Comparison of ENCODE assay signal across 8 cellular contexts in the genomic region with DNA sequence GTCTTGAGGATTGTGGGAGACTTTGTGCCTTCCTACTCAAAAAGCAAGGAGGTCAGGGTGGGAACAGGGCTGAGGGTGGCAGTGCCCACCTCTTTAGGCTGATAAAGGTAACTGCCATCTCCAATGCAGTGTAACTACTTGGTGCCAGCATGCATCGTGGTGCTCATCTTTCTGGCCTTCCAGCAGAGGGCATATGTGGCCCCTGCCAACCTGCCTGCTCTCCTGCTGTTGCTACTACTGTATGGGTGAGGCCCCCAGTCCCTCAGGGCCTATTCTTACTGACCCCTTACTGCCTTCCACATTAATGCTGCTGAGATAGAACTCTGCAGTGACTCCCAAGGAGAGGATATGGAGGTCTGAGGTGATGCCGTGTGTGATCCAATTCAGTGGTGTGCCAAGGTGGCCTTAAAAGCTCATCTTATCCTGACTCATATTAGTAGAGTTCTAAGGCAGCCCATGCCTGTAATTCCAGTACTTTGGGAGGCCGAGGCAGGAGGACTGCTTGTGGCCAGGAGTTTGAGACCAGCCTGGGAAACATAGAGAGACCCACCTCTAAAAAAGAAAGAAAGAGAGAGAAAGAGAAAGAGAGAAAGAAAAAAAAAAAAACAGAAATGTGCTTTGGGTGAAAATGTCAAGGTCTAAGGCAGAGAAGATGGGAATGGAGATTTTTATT. TPM values are rescaled to one million over a fixed set of nuclear protein-coding genes. Genes with fewer than 3 reads are reported as not detected.
DNase-seq lines count a peak whose midpoint lies in the region; ATAC-seq lines count a peak whose summit lies in the region.

No MANE protein-coding gene starts in this region.

- no peak overlapping the region for H3K27ac ChIP-seq in CD8-positive, alpha-beta memory T cell (ENCODE audit: low read depth, low read length)

- H3K4me3 ChIP-seq in CD8-positive, alpha-beta memory T cell (ENCODE audit: low read length) = no peak overlapping the region

- no peaks in the 10 kb centered on the region for H3K27me3 Mint-ChIP-seq in CD8-positive, alpha-beta memory T cell
- H3K27me3 Mint-ChIP-seq in activated CD4-positive, alpha-beta T cell treated with anti-CD3 and anti-CD28 coated beads, Interleukin-2, amount 10 ng/mL, durations not matched to agents 24 days and 14 days = no peaks in the 10 kb centered on the region

- H3K9me3 Mint-ChIP-seq in CD8-positive, alpha-beta memory T cell = peaks cover 0 to 4% (median 0%) of the 10 kb centered on the region in 5 donors
- H3K9me3 Mint-ChIP-seq in activated CD4-positive, alpha-beta T cell treated with anti-CD3 and anti-CD28 coated beads, Interleukin-2, amount 10 ng/mL, durations not matched to agents 24 days and 14 days = no peaks in the 10 kb centered on the region

- H3K4me1 ChIP-seq in CD8-positive, alpha-beta memory T cell (ENCODE audit: insufficient read depth, low read length) = peaks cover 20% of the 10 kb centered on the region

- intact Hi-C loops in activated CD4-positive, alpha-beta T cell treated with anti-CD3 and anti-CD28 coated beads, Interleukin-2, amount 10 ng/mL, durations not matched to agents 24 days and 14 days (cut with micrococcal nuclease) = no loop called here

- no peaks in the 10 kb centered on the region for H3K9me3 ChIP-seq in CD8-positive, alpha-beta memory T cell (ENCODE audit: low read length)

- CTCF ChIA-PET in CD8-positive, alpha-beta memory T cell (lab: Charles Lee) = interaction anchor here (1.0 to 5.2 kb wide), 14 partner anchors 9 to 38 kb away, joined by 3 to 57 read pairs (median 5); partner anchors contain the start of genes ABCA7, ARHGAP45, POLR2E and RNU6-2

- no peaks in the 10 kb centered on the region for H3K27me3 ChIP-seq in CD8-positive, alpha-beta memory T cell (ENCODE audit: insufficient read depth, low read length, poor library complexity, severe bottlenecking)

- peak in 3 of 5 donors; percentile 38 to 70 (median 56) for DNase-seq in CD8-positive, alpha-beta memory T cell
- DNase-seq in HT-29 (ENCODE audit: low spot score) = peak; percentile 32
- peak; percentile 80 for DNase-seq in activated CD4-positive, alpha-beta T cell treated with anti-CD3 and anti-CD28 coated beads, Interleukin-2, amount 10 ng/mL, durations not matched to agents 24 days and 14 days
- peak; percentile 63 for DNase-seq in iris pigment epithelial cell (ENCODE audit: low read depth)
- DNase-seq in cerebellar nuclear complex (lab: John Stamatoyannopoulos, UW) = no peak
- no peak for DNase-seq in OCI-M2 (lab: John Stamatoyannopoulos, UW; ENCODE audit: unreplicated experiment)

- peaks cover 0 to 63% (median 4%) of the 10 kb centered on the region in 3 donors for H3K36me3 Mint-ChIP-seq in CD8-positive, alpha-beta memory T cell
- peaks cover 13% of the 10 kb centered on the region for H3K36me3 Mint-ChIP-seq in activated CD4-positive, alpha-beta T cell treated with anti-CD3 and anti-CD28 coated beads, Interleukin-2, amount 10 ng/mL, durations not matched to agents 24 days and 14 days (ENCODE audit: low read depth)

- peak overlapping the region in 2 of 7 donors; percentile 29 to 42 for H3K4me3 Mint-ChIP-seq in CD8-positive, alpha-beta memory T cell
- no peak overlapping the region for H3K4me3 Mint-ChIP-seq in activated CD4-positive, alpha-beta T cell treated with anti-CD3 and anti-CD28 coated beads, Interleukin-2, amount 10 ng/mL, durations not matched to agents 24 days and 14 days

- peaks cover 11% of the 10 kb centered on the region for H3K36me3 ChIP-seq in CD8-positive, alpha-beta memory T cell (ENCODE audit: insufficient read depth, low read length)

- ATAC-seq in HG02870 (IDR thresholded peaks at IDR 0.05; ENCODE audit: unreplicated experiment) (no peak), GM21528 (IDR thresholded peaks at IDR 0.05; ENCODE audit: low FRiP score, unreplicated experiment) (no peak)

- H3K27ac Mint-ChIP-seq in CD8-positive, alpha-beta memory T cell = peak overlapping the region; percentile 37 to 94 (median 83)
- H3K27ac Mint-ChIP-seq in activated CD4-positive, alpha-beta T cell treated with anti-CD3 and anti-CD28 coated beads, Interleukin-2, amount 10 ng/mL, durations not matched to agents 24 days and 14 days = peak overlapping the region; percentile 38

- POLR2A ChIA-PET in CD8-positive, alpha-beta memory T cell (lab: Charles Lee) = interaction anchor here (0.5 to 3.2 kb wide), 7 partner anchors 10 to 31 kb away, joined by 3 to 26 read pairs (median 8); partner anchors contain the start of gene ARHGAP45

- peaks cover 24 to 29% (median 25%) of the 10 kb centered on the region in 3 donors for H3K4me1 Mint-ChIP-seq in CD8-positive, alpha-beta memory T cell
- H3K4me1 Mint-ChIP-seq in activated CD4-positive, alpha-beta T cell treated with anti-CD3 and anti-CD28 coated beads, Interleukin-2, amount 10 ng/mL, durations not matched to agents 24 days and 14 days = peaks cover 16% of the 10 kb centered on the region

RNA-seq across cellular contexts. Expression of gene ARHGAP45, which starts 9.6 kb away (rescaled TPM):
- 100 to 1,000 TPM; 212 to 220 TPM for total RNA-seq in CD8-positive, alpha-beta memory T cell
- polyA plus RNA-seq in CD8-positive, alpha-beta memory T cell = 478 TPM
- 93.3 and 102 TPM in 2 replicates for total RNA-seq in HT-29 (2014; rRNA removed; shearing (Covaris generic))
- 176 and 183 TPM in 2 replicates for total RNA-seq in activated CD4-positive, alpha-beta T cell treated with anti-CD3 and anti-CD28 coated beads, Interleukin-2, amount 10 ng/mL, durations not matched to agents 24 days and 14 days

RNA-seq across cellular contexts. Expression of gene ABCA7, which starts 17.4 kb away (rescaled TPM):
- total RNA-seq in CD8-positive, alpha-beta memory T cell = 10 to 100 TPM; 33.8 to 39.5 TPM
- polyA plus RNA-seq in CD8-positive, alpha-beta memory T cell = 14.1 TPM
- total RNA-seq in HT-29 (2014; rRNA removed; shearing (Covaris generic)) = 56.9 and 76.3 TPM in 2 replicates
- total RNA-seq in activated CD4-positive, alpha-beta T cell treated with anti-CD3 and anti-CD28 coated beads, Interleukin-2, amount 10 ng/mL, durations not matched to agents 24 days and 14 days = 15.8 TPM in 2 replicates

RNA-seq across cellular contexts. Expression of gene CNN2, which starts 30.9 kb away (rescaled TPM):
- total RNA-seq in CD8-positive, alpha-beta memory T cell = 10 to 100 TPM; 78.1 to 78.9 TPM
- 792 TPM for polyA plus RNA-seq in CD8-positive, alpha-beta memory T cell
- total RNA-seq in HT-29 (2014; rRNA removed; shearing (Covaris generic)) = 265 and 298 TPM in 2 replicates
- total RNA-seq in activated CD4-positive, alpha-beta T cell treated with anti-CD3 and anti-CD28 coated beads, Interleukin-2, amount 10 ng/mL, durations not matched to agents 24 days and 14 days = 112 TPM in 2 replicates

RNA-seq across cellular contexts. Expression of gene RNU6-2, which starts 36.0 kb away (rescaled TPM):
- not detected for total RNA-seq in CD8-positive, alpha-beta memory T cell
- polyA plus RNA-seq in CD8-positive, alpha-beta memory T cell = not detected
- not detected in 2 replicates for total RNA-seq in HT-29 (2014; rRNA removed; shearing (Covaris generic))
- total RNA-seq in activated CD4-positive, alpha-beta T cell treated with anti-CD3 and anti-CD28 coated beads, Interleukin-2, amount 10 ng/mL, durations not matched to agents 24 days and 14 days = not detected in 2 replicates

RNA-seq across cellular contexts. Expression of gene TMEM259, which starts 36.4 kb away (rescaled TPM):
- total RNA-seq in CD8-positive, alpha-beta memory T cell = 100 to 1,000 TPM; 151 to 157 TPM
- 84.6 TPM for polyA plus RNA-seq in CD8-positive, alpha-beta memory T cell
- 236 and 253 TPM in 2 replicates for total RNA-seq in HT-29 (2014; rRNA removed; shearing (Covaris generic))
- total RNA-seq in activated CD4-positive, alpha-beta T cell treated with anti-CD3 and anti-CD28 coated beads, Interleukin-2, amount 10 ng/mL, durations not matched to agents 24 days and 14 days = 154 and 156 TPM in 2 replicates

Comparison
In these comparisons a context has a peak if more than half of its experiments do, and no peak if none do; other contexts are left out.
1. DNase-seq: peak in CD8-positive, alpha-beta memory T cell (3 of 5), HT-29 (single experiment), activated CD4-positive, alpha-beta T cell treated with anti-CD3 and anti-CD28 coated beads, Interleukin-2, amount 10 ng/mL, durations not matched to agents 24 days and 14 days (single experiment) and iris pigment epithelial cell (single experiment); none in cerebellar nuclear complex (0 of 2) and OCI-M2 (single experiment).